In genomic region chr20:40668449-40669228, GRCh38 we compare ENCODE assay signal across 22 cellular contexts. TPM values are rescaled to one million over a fixed set of nuclear protein-coding genes. Genes with fewer than 3 reads are reported as not detected.
A peak's percentile ranks its signal among the peaks of the same experiment; 100 is the strongest.
DNase-seq lines count a peak whose midpoint lies in the region; ATAC-seq and TF ChIP-seq lines count a peak whose summit lies in the region.
"Had no signal": no experiment of that assay in that cellular context is flagged by ENCODE, and none has a peak within 500 bp of the region (broad histone marks: within the 10 kb centered on the region; RNA-seq: fewer than 3 reads in every experiment).

No MANE protein-coding gene starts in this region.

- CTCF ChIA-PET in Calu3 (lab: Charles Lee): no interaction called here

- H3K27ac Mint-ChIP-seq in Calu3 (ENCODE audit: unreplicated experiment): no peak overlapping the region
- H3K27ac Mint-ChIP-seq: naive B cell had no signal

- H3K4me1 Mint-ChIP-seq in Calu3 (ENCODE audit: low read depth, unreplicated experiment): peaks cover 9% of the 10 kb centered on the region
- H3K4me1 Mint-ChIP-seq: naive B cell had no signal

- no peaks in the 10 kb centered on the region for H3K9me3 Mint-ChIP-seq in Calu3 (ENCODE audit: low read depth, unreplicated experiment)

- H3K27ac ChIP-seq in brain microvascular endothelial cell (no peak overlapping the region), right lobe of liver (peak overlapping the region; percentile 20 to 64 (median 53))
- H3K27ac ChIP-seq: lower lobe of right lung, ovary, SJSA1, suprapubic skin had no signal

- H3K36me3 Mint-ChIP-seq in Calu3 (ENCODE audit: insufficient read depth, unreplicated experiment): peaks cover 4% of the 10 kb centered on the region
- H3K36me3 Mint-ChIP-seq: naive B cell had no signal

- DNase-seq in Calu3 (peak; percentile 40), OCI-M1 (lab: John Stamatoyannopoulos, UW) (peak; percentile 28), brain microvascular endothelial cell (peak; percentile 43), right lobe of liver (peak; percentile 85 to 93 (median 89)), NCI-H1105 (lab: John Stamatoyannopoulos, UW) (no peak), NCI-H2029 (lab: John Stamatoyannopoulos, UW) (no peak), NCI-H69 (lab: John Stamatoyannopoulos, UW) (no peak)
- DNase-seq: activated CD4-positive, alpha-beta T cell treated with anti-CD3 and anti-CD28 coated beads for 48 hours; activated naive CD4-positive, alpha-beta T cell; foreskin melanocyte; Kasumi-1; lower lobe of right lung; naive B cell; NCI-H146; NCI-H345; NK-92 treated with Interleukin-12 subunit alpha and Interleukin-12 subunit beta, amount 100 ng/mL, for 24 hours; ovary; stimulated activated CD4-positive, alpha-beta T cell treated with anti-CD3 and anti-CD28 coated beads, Interleukin-4, amount 100 ng/mL, for 4 hours; stimulated activated CD8-positive, alpha-beta memory T cell treated with anti-CD3 and anti-CD28 coated beads, Interleukin-4, amount 100 ng/mL, for 48 hours had no signal

- TF ChIP-seq POLR2A in right lobe of liver (IDR thresholded peaks at IDR 0.05): no peak

- H3K27me3 ChIP-seq in brain microvascular endothelial cell (replicated peaks): peaks cover 2% of the 10 kb centered on the region
- no peaks in the 10 kb centered on the region for H3K27me3 ChIP-seq in right lobe of liver
- H3K27me3 ChIP-seq: ovary, SJSA1, suprapubic skin had no signal

- 26% methylated on average over 4 of the region's 7 CpGs for WGBS in right lobe of liver (ENCODE audit: insufficient coverage, low coverage, low lambda C conversion rate, missing lambda C conversion rate)

- H3K4me3 Mint-ChIP-seq in Calu3 (ENCODE audit: low read depth, unreplicated experiment): no peak overlapping the region
- H3K4me3 Mint-ChIP-seq: naive B cell had no signal

- H3K4me1 ChIP-seq in right lobe of liver: peaks cover 0 to 27% (median 13%) of the 10 kb centered on the region in 4 donors
- H3K4me1 ChIP-seq: lower lobe of right lung, SJSA1 had no signal

- H3K4me3 ChIP-seq in brain microvascular endothelial cell (ENCODE audit: low read depth, low read length): no peak overlapping the region
- no peak overlapping the region for H3K4me3 ChIP-seq in right lobe of liver
- H3K4me3 ChIP-seq: lower lobe of right lung, ovary, SJSA1, suprapubic skin had no signal

- peaks cover 3% of the 10 kb centered on the region for H3K27me3 Mint-ChIP-seq in Calu3 (ENCODE audit: unreplicated experiment)

- ATAC-seq in right lobe of liver (peak; percentile 89 to 95 (median 92)), HG03095 (IDR thresholded peaks at IDR 0.05; ENCODE audit: unreplicated experiment) (no peak)
- ATAC-seq: lower lobe of right lung had no signal

- H3K9me3 ChIP-seq in right lobe of liver: no peaks in the 10 kb centered on the region
- H3K9me3 ChIP-seq: lower lobe of right lung, ovary, SJSA1, suprapubic skin had no signal

- intact Hi-C loops in Calu3 (cut with micrococcal nuclease; ENCODE audit: unreplicated experiment) (loop anchor here (2.0 kb wide), 1 partner anchor 106 kb away; no protein-coding TSS in a partner anchor), right lobe of liver (cut with DNase I) (loop anchor here in 1 of 2 donors (10.0 kb wide), 1 partner anchor 114 kb away; no protein-coding TSS in a partner anchor)

- TF ChIP-seq CTCF in Calu3 (IDR thresholded peaks at IDR 0.05; ENCODE audit: unreplicated experiment) (no peak), brain microvascular endothelial cell (IDR thresholded peaks at IDR 0.05; ENCODE audit: low read depth, low read length, missing control alignments) (no peak), right lobe of liver (IDR thresholded peaks at IDR 0.05) (no peak)

- H3K36me3 ChIP-seq in brain microvascular endothelial cell (replicated peaks): no peaks in the 10 kb centered on the region
- H3K36me3 ChIP-seq in right lobe of liver: no peaks in the 10 kb centered on the region
- H3K36me3 ChIP-seq: lower lobe of right lung, ovary, SJSA1, suprapubic skin had no signal

- no TSS peak for BruUV-seq in Calu3 (replicated peaks; lab: Mats Ljungman, UMichigan)

- in situ Hi-C loops in brain microvascular endothelial cell (cut with HindIII; ENCODE audit: low pct_ligation_motif_present, low sequenced_read_pairs): no loop called here

RNA-seq across cellular contexts. Expression of gene MAFB, which starts 20.4 kb away (rescaled TPM):
- total RNA-seq in Calu3 (2022) (0.10 and 0.17 TPM in 2 replicates), right lobe of liver (10 to 100 TPM; 16.6 to 32.3 (median 22.5) TPM)
- total RNA-seq: SJSA1 had no signal

Comparison
In these comparisons a context has a peak if more than half of its experiments do, and no peak if none do; other contexts are left out.
1. DNase-seq: peak in Calu3 (single experiment), OCI-M1 (single experiment), brain microvascular endothelial cell (single experiment) and right lobe of liver (3 of 3); none in NCI-H1105 (single experiment), NCI-H2029 (single experiment) and NCI-H69 (single experiment).
2. RNA of gene MAFB, which starts 20.4 kb away (total RNA-seq): 16.6 to 32.3 TPM in right lobe of liver; 0.10 to 0.17 TPM in Calu3; every median in the first group is over 10 times any median in the second.